11 cellular contexts compared by ENCODE assay signal in the genomic region with DNA sequence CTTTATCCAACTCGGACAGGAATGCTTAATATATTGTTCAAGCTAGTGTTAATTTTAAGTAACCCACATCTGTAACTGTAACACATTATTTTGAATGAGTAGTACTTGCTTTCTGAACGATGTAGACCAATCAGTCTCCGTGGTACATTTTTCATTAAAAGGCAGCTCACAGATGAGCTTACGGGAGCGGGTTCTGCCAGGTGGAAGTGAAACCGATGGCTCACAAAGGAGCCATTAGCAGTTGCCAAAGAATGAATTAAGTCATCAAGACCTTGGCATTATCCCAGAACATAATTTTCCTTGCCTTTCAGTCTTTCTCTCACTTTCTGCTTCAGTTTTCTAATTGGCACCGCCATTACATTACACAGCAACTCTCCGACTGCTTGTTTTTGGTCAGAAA. TPM values are rescaled to one million over a fixed set of nuclear protein-coding genes. Genes with fewer than 3 reads are reported as not detected.
A peak's percentile ranks its signal among the peaks of the same experiment; 100 is the strongest.
DNase-seq lines count a peak whose midpoint lies in the region; ATAC-seq and TF ChIP-seq lines count a peak whose summit lies in the region.
"Had no signal": no experiment of that assay in that cellular context is flagged by ENCODE, and none has a peak within 500 bp of the region (broad histone marks: within the 10 kb centered on the region; RNA-seq: fewer than 3 reads in every experiment).

No MANE protein-coding gene starts in this region.

- no peaks in the 10 kb centered on the region for H3K36me3 ChIP-seq in colonic mucosa
- H3K36me3 ChIP-seq: tibial nerve had no signal

- H3K4me3 ChIP-seq in colonic mucosa = peak overlapping the region; percentile 15
- H3K4me3 ChIP-seq: tibial nerve had no signal

- H3K9ac ChIP-seq in colonic mucosa (ENCODE audit: low read depth in 2 of 2, low read length in 2 of 2) = no peak overlapping the region

- TF ChIP-seq CTCF in colonic mucosa (IDR thresholded peaks at IDR 0.05) (no peak), GM10248 (IDR thresholded peaks at IDR 0.05; ENCODE audit: control extremely low read depth, extremely low read depth, low read depth, missing control alignments) (no peak)

- CTCF ChIA-PET in GM10248 (lab: Yijun Ruan, JAX) = interaction anchor here (0.8 to 1.4 kb wide), 2 partner anchors 13 to 14 kb away, joined by 3 to 4 read pairs; no protein-coding TSS in a partner anchor

- no peaks in the 10 kb centered on the region for H3K4me1 ChIP-seq in colonic mucosa

- H3K27ac ChIP-seq in colonic mucosa = no peak overlapping the region
- H3K27ac ChIP-seq: tibial nerve had no signal

- peak; percentile 7 for DNase-seq in HT-29 (ENCODE audit: low spot score)
- DNase-seq in NCI-H774 (lab: John Stamatoyannopoulos, UW) = peak; percentile 3
- DNase-seq in colonic mucosa = no peak
- DNase-seq in pons (ENCODE audit: low spot score) = peak; percentile 35
- DNase-seq in GM10248 (ENCODE audit: extremely low spot score) = no peak
- DNase-seq in NAMALWA (ENCODE audit: low spot score) = no peak

- ATAC-seq in GM21723 (IDR thresholded peaks at IDR 0.05; ENCODE audit: unreplicated experiment) = no peak
- no peak for ATAC-seq in HG02678 (IDR thresholded peaks at IDR 0.05; ENCODE audit: unreplicated experiment)

- POLR2A ChIA-PET in GM10248 (lab: Yijun Ruan, JAX) = no interaction called here

- no peaks in the 10 kb centered on the region for H3K9me3 ChIP-seq in colonic mucosa
- H3K9me3 ChIP-seq: tibial nerve had no signal

- H3K27me3 ChIP-seq in colonic mucosa = no peaks in the 10 kb centered on the region

- intact Hi-C loops in colonic mucosa (cut with DNase I) = no loop called here

RNA-seq across cellular contexts. Expression of a gene that starts 33.5 kb away (rescaled TPM):
- total RNA-seq in HT-29 (2014; rRNA removed; shearing (Covaris generic)) = not detected in 2 replicates
- total RNA-seq in colonic mucosa = under 1 TPM in 1 of 2 donors, not detected in 1; 0.20 TPM
- total RNA-seq: kidney epithelial cell; T-helper 2 cell treated with Interferon-gamma antibody and Interleukin-4, amounts not matched to agents 100 ng/mL and 5 ng/mL, for 36 hours had no signal

RNA-seq across cellular contexts. Expression of a gene that starts 54.3 kb away (rescaled TPM):
- not detected in 2 replicates for total RNA-seq in HT-29 (2014; rRNA removed; shearing (Covaris generic))
- total RNA-seq in colonic mucosa = under 1 TPM; 0.17 to 0.56 TPM

Comparison
In these comparisons a context has a peak if more than half of its experiments do, and no peak if none do; other contexts are left out.
1. DNase-seq: peak in HT-29 (single experiment), NCI-H774 (single experiment) and pons (single experiment); none in colonic mucosa (single experiment), GM10248 (single experiment) and NAMALWA (single experiment).